ENCODE assay signal across 30 cellular contexts in the genomic region with DNA sequence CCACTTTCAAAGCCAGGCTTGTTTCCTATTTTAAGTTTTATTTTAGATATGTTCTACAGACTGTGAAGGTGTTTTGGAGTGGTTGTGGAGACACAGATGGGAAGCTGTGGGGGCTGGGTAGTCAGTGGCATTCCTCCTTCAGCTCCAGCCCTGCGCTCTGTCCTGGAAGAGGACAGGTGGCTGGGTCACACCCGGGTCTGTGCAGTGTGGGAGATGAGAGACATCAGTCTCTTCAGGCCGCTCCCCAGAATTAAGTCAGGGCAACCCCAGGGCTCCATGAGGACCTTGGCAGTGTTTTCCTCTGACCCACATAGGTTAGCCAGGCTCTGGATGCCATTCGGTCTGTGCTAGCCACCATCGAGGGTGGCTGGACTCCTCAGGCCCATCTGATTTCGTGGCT.
"Had no signal": no experiment of that assay in that cellular context is flagged by ENCODE, and none has a peak within 500 bp of the region (broad histone marks: within the 10 kb centered on the region; RNA-seq: fewer than 3 reads in every experiment).

No MANE protein-coding gene starts in this region.

- H3K9me3 ChIP-seq: ascending aorta, breast epithelium, gastrocnemius medialis had no signal

- H3K27ac ChIP-seq: ascending aorta, breast epithelium, cardiac muscle cell, esophagus muscularis mucosa, foreskin keratinocyte, gastrocnemius medialis, heart right ventricle, WERI-Rb-1 had no signal

- H3K4me3 Mint-ChIP-seq: activated B cell treated with CpG ODN at 0.5 μM for 24 hours; activated CD8-positive, alpha-beta T cell treated with anti-CD3 and anti-CD28 coated beads for 36 hours; activated naive CD4-positive, alpha-beta T cell treated with anti-CD3 and anti-CD28 coated beads, Interleukin-2, amount 10 ng/mL, durations not matched to agents 7 days and 5 days; activated naive CD8-positive, alpha-beta T cell treated with anti-CD3 and anti-CD28 coated beads, Interleukin-2, amount 10 ng/mL, durations not matched to agents 7 days and 5 days; activated T-cell treated with anti-CD3 and anti-CD28 coated beads, Interleukin-2, amount 50 U/mL, for 4 hours; activated T-helper 1 cell treated with anti-CD3 and anti-CD28 coated beads, Interleukin-12 subunit alpha, Interleukin-12 subunit beta, Interleukin-2, Interleukin-4 antibody, amounts not matched to agents 30 ng/mL and 10 ng/mL and 1 ng/mL, durations not matched to agents 14 hours and 24 hours and 36 hours; brain; effector memory CD8-positive, alpha-beta T cell had no signal

- H3K36me3 ChIP-seq: breast epithelium, cardiac muscle cell, esophagus muscularis mucosa, gastrocnemius medialis, heart right ventricle, WERI-Rb-1 had no signal

- DNase-seq: activated B cell treated with CpG ODN at 0.5 μM for 24 hours; activated CD4-positive, alpha-beta T cell treated with anti-CD3 and anti-CD28 coated beads for 48 hours; activated CD4-positive, alpha-beta T cell treated with anti-CD3 and anti-CD28 coated beads, Interleukin-2, amount 50 U/mL, for 1 hour; activated CD4-positive, alpha-beta T cell treated with anti-CD3 and anti-CD28 coated beads, Interleukin-2, amount 50 U/mL, for 48 hours; activated CD8-positive, alpha-beta memory T cell treated with anti-CD3 and anti-CD28 coated beads for 24 hours; activated CD8-positive, alpha-beta T cell treated with anti-CD3 and anti-CD28 coated beads for 36 hours; activated effector memory CD4-positive, alpha-beta T cell treated with anti-CD3 and anti-CD28 coated beads, Interleukin-2, amount 50 U/mL, for 16 hours; activated naive CD4-positive, alpha-beta T cell treated with anti-CD3 and anti-CD28 coated beads, Interleukin-2, amount 10 ng/mL, durations not matched to agents 7 days and 5 days; activated naive CD8-positive, alpha-beta T cell treated with anti-CD3 and anti-CD28 coated beads, Interleukin-2, amount 10 ng/mL, durations not matched to agents 7 days and 5 days; activated T-cell treated with anti-CD3 and anti-CD28 coated beads, Interleukin-2, amount 50 U/mL, for 4 hours; central memory CD4-positive, alpha-beta T cell; cortex of kidney; dermis blood vessel endothelial cell; effector CD4-positive, alpha-beta T cell; effector memory CD8-positive, alpha-beta T cell; erythroblast; gastrocnemius medialis; heart right ventricle; T-helper 2 cell; WERI-Rb-1 had no signal

- H3K4me1 ChIP-seq: ascending aorta, breast epithelium, esophagus muscularis mucosa, foreskin keratinocyte, gastrocnemius medialis, heart right ventricle had no signal

- H3K9me3 Mint-ChIP-seq: activated B cell treated with CpG ODN at 0.5 μM for 24 hours; activated CD8-positive, alpha-beta T cell treated with anti-CD3 and anti-CD28 coated beads for 36 hours; activated naive CD4-positive, alpha-beta T cell treated with anti-CD3 and anti-CD28 coated beads, Interleukin-2, amount 50 U/mL, for 72 hours; activated naive CD8-positive, alpha-beta T cell treated with anti-CD3 and anti-CD28 coated beads, Interleukin-2, amount 10 ng/mL, durations not matched to agents 7 days and 5 days; activated T-cell treated with anti-CD3 and anti-CD28 coated beads, Interleukin-2, amount 50 U/mL, for 4 hours; activated T-helper 2 cell treated with anti-CD3 and anti-CD28 coated beads, Interferon-gamma antibody, Interleukin-2, Interleukin-4, amounts not matched to agents 10 μg/mL and 5 μg/mL and 100 μg/mL, durations not matched to agents 14 hours and 24 hours and 36 hours; effector memory CD8-positive, alpha-beta T cell had no signal

- H3K27me3 ChIP-seq: ascending aorta, breast epithelium, cardiac muscle cell, esophagus muscularis mucosa, foreskin keratinocyte, gastrocnemius medialis, heart right ventricle had no signal

- H3K4me3 ChIP-seq: ascending aorta, breast epithelium, cardiac muscle cell, esophagus muscularis mucosa, gastrocnemius medialis, heart right ventricle had no signal

- H3K36me3 Mint-ChIP-seq: activated naive CD4-positive, alpha-beta T cell treated with anti-CD3 and anti-CD28 coated beads, Interleukin-2, amount 10 ng/mL, durations not matched to agents 7 days and 5 days; activated naive CD4-positive, alpha-beta T cell treated with anti-CD3 and anti-CD28 coated beads, Interleukin-2, amount 50 U/mL, for 72 hours had no signal

- ATAC-seq: activated CD4-positive, CD25-positive, alpha-beta regulatory T cell treated with anti-CD3 and anti-CD28 coated beads, Interleukin-2, amount 50 U/mL, for 24 hours; activated CD8-positive, alpha-beta T cell treated with anti-CD3 and anti-CD28 coated beads for 36 hours; activated naive CD4-positive, alpha-beta T cell treated with anti-CD3 and anti-CD28 coated beads, Interleukin-2, amount 50 U/mL, for 72 hours; activated T-cell treated with anti-CD3 and anti-CD28 coated beads, Interleukin-2, amount 50 U/mL, for 4 hours; effector memory CD8-positive, alpha-beta T cell; foreskin keratinocyte; gastrocnemius medialis had no signal

- H3K27ac Mint-ChIP-seq: activated B cell treated with CpG ODN at 0.5 μM for 24 hours; activated CD8-positive, alpha-beta T cell treated with anti-CD3 and anti-CD28 coated beads for 36 hours; activated naive CD4-positive, alpha-beta T cell treated with anti-CD3 and anti-CD28 coated beads, Interleukin-2, amount 10 ng/mL, durations not matched to agents 7 days and 5 days; activated naive CD4-positive, alpha-beta T cell treated with anti-CD3 and anti-CD28 coated beads, Interleukin-2, amount 50 U/mL, for 72 hours; activated naive CD8-positive, alpha-beta T cell treated with anti-CD3 and anti-CD28 coated beads, Interleukin-2, amount 10 ng/mL, durations not matched to agents 7 days and 5 days; activated T-helper 1 cell treated with anti-CD3 and anti-CD28 coated beads, Interleukin-12 subunit alpha, Interleukin-12 subunit beta, Interleukin-2, Interleukin-4 antibody, amounts not matched to agents 30 ng/mL and 10 ng/mL and 1 ng/mL, durations not matched to agents 14 hours and 24 hours and 36 hours; activated T-helper 2 cell treated with anti-CD3 and anti-CD28 coated beads, Interferon-gamma antibody, Interleukin-2, Interleukin-4, amounts not matched to agents 10 μg/mL and 5 μg/mL and 100 μg/mL, durations not matched to agents 14 hours and 24 hours and 36 hours; brain; effector memory CD8-positive, alpha-beta T cell had no signal

- H3K27me3 Mint-ChIP-seq: activated B cell treated with CpG ODN at 0.5 μM for 24 hours; activated CD8-positive, alpha-beta T cell treated with anti-CD3 and anti-CD28 coated beads for 36 hours; activated naive CD4-positive, alpha-beta T cell treated with anti-CD3 and anti-CD28 coated beads, Interleukin-2, amount 10 ng/mL, durations not matched to agents 7 days and 5 days; activated naive CD8-positive, alpha-beta T cell treated with anti-CD3 and anti-CD28 coated beads, Interleukin-2, amount 10 ng/mL, durations not matched to agents 7 days and 5 days; brain; effector memory CD8-positive, alpha-beta T cell had no signal
